Comparison of ENCODE assay signal across 9 cellular contexts in the genomic region with DNA sequence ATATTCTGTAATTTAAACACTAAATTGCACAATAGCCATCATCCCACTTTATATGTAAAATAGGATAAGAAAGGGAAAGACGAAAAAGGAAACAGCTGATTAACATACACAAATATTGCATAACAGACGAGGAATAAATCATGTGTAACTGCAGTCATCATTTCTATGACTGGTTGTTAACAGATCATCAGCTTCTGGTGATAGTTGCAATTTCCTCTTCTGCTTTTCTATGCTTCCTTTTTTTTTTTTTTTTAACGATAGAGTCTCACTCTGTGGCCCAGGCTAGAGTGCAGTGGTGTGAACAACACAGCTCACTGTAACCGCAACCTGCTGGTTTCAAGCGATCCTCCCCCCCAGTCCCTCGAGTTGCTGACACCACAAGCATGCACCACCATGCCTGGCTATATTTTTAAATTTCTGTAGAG. TPM values are rescaled to one million over a fixed set of nuclear protein-coding genes. Genes with fewer than 3 reads are reported as not detected.
DNase-seq lines count a peak whose midpoint lies in the region; ATAC-seq, FAIRE-seq and TF ChIP-seq lines count a peak whose summit lies in the region.
"Had no signal": no experiment of that assay in that cellular context is flagged by ENCODE, and none has a peak within 500 bp of the region (broad histone marks: within the 10 kb centered on the region; RNA-seq: fewer than 3 reads in every experiment).

No MANE protein-coding gene starts in this region.

- no peaks in the 10 kb centered on the region for H3K27me3 Mint-ChIP-seq in effector memory CD8-positive, alpha-beta T cell

- H3K4me1 Mint-ChIP-seq in effector memory CD8-positive, alpha-beta T cell (ENCODE audit: low read depth in 2 of 2): peaks cover 12 to 23% of the 10 kb centered on the region in 2 donors

- no peaks in the 10 kb centered on the region for H3K36me3 ChIP-seq in KMS-11 (ENCODE audit: insufficient read depth)
- H3K36me3 ChIP-seq in prostate gland: no peaks in the 10 kb centered on the region

- peak; percentile 83 for ATAC-seq in GM21576 (IDR thresholded peaks at IDR 0.05; ENCODE audit: unreplicated experiment)
- ATAC-seq in effector memory CD8-positive, alpha-beta T cell (replicated peaks): peak; percentile 98

- no peak overlapping the region for H3K9ac ChIP-seq in KMS-11

- H3K79me2 ChIP-seq in KMS-11 (ENCODE audit: insufficient read depth, low read depth): no peaks in the 10 kb centered on the region

- no peaks in the 10 kb centered on the region for H3K36me3 Mint-ChIP-seq in effector memory CD8-positive, alpha-beta T cell (ENCODE audit: insufficient read depth)

- intact Hi-C loops in prostate gland (cut with DNase I): no loop called here

- H3K27ac ChIP-seq in KMS-11 (peak overlapping the region; percentile 81), prostate gland (no peak overlapping the region)

- no peak for TF ChIP-seq POLR2A in prostate gland (IDR thresholded peaks at IDR 0.05)

- H3K27me3 ChIP-seq in KMS-11 (ENCODE audit: insufficient read depth, low read depth) (no peaks in the 10 kb centered on the region), prostate gland (replicated peaks; ENCODE audit: insufficient read depth) (no peaks in the 10 kb centered on the region)

- FAIRE-seq in GM18507 (lab: Jason Lieb, UNC) (peak; percentile 36), D721Med (lab: Jason Lieb, UNC) (no peak)

- H3K4me3 ChIP-seq in KMS-11 (IDR thresholded peaks at IDR 0.05; ENCODE audit: insufficient read depth, low read depth, low read length) (no peak overlapping the region), prostate gland (no peak overlapping the region)

- H3K4me3 Mint-ChIP-seq in effector memory CD8-positive, alpha-beta T cell: peak overlapping the region; percentile 29 to 52

- WGBS in prostate gland: 78% methylated on average over 6 of the region's 6 CpGs

- H2AFZ ChIP-seq in KMS-11 (ENCODE audit: low read depth): peak overlapping the region; percentile 58; the same call in 1 of the 2 replicates

- no peaks in the 10 kb centered on the region for H3K9me3 ChIP-seq in prostate gland

- H4K20me1 ChIP-seq in KMS-11 (ENCODE audit: insufficient read depth): no peaks in the 10 kb centered on the region

- DNase-seq in GM18507 (ENCODE audit: extremely low spot score, insufficient read length, low read depth) (no peak), D721Med (ENCODE audit: insufficient read length, low spot score) (no peak), prostate gland (ENCODE audit: low spot score) (no peak), HuH-7 (ENCODE audit: low spot score) (no peak)
- peak; percentile 45 to 55 (median 45) for DNase-seq in effector memory CD8-positive, alpha-beta T cell
- no peak for DNase-seq in stimulated activated CD4-positive, alpha-beta T cell treated with anti-CD3 and anti-CD28 coated beads, Interleukin-1b, Interleukin-23, amount 100 ng/mL, for 48 hours

- H3K9me3 Mint-ChIP-seq in effector memory CD8-positive, alpha-beta T cell: no peaks in the 10 kb centered on the region

- TF ChIP-seq CTCF in KMS-11 (conservative IDR thresholded peaks at IDR 0.05; ENCODE audit: low read depth, low read length) (no peak), D721Med (IDR thresholded peaks at IDR 0.05; ENCODE audit: insufficient read depth, missing control alignments) (no peak), prostate gland (IDR thresholded peaks at IDR 0.05) (no peak)

- peak overlapping the region; percentile 80 to 85 for H3K27ac Mint-ChIP-seq in effector memory CD8-positive, alpha-beta T cell

- H3K4me2 ChIP-seq in KMS-11: peak overlapping the region; percentile 73

- H3K4me1 ChIP-seq in KMS-11 (ENCODE audit: low read depth, poor library complexity, severe bottlenecking) (peaks cover 72% of the 10 kb centered on the region), prostate gland (replicated peaks) (no peaks in the 10 kb centered on the region)

RNA-seq across cellular contexts. Expression of a gene that starts 22.5 kb away (rescaled TPM):
- 1 to 10 TPM in 1 of 2 donors, under 1 TPM in 1; 0.85 to 1.2 TPM for total RNA-seq in prostate gland
- total RNA-seq: renal cortical epithelial cell had no signal

RNA-seq across cellular contexts. Expression of a gene that starts 26.4 kb away (rescaled TPM):
- 1 to 10 TPM in 1 of 2 donors, not detected in 1; 3.7 TPM for total RNA-seq in prostate gland

Comparison
In these comparisons a context has a peak if more than half of its experiments do, and no peak if none do; other contexts are left out.
1. DNase-seq: peak in effector memory CD8-positive, alpha-beta T cell (3 of 3); none in GM18507 (single experiment), D721Med (single experiment), prostate gland (single experiment), HuH-7 (single experiment) and stimulated activated CD4-positive, alpha-beta T cell treated with anti-CD3 and anti-CD28 coated beads, Interleukin-1b, Interleukin-23, amount 100 ng/mL, for 48 hours (single experiment).